In the genomic region with DNA sequence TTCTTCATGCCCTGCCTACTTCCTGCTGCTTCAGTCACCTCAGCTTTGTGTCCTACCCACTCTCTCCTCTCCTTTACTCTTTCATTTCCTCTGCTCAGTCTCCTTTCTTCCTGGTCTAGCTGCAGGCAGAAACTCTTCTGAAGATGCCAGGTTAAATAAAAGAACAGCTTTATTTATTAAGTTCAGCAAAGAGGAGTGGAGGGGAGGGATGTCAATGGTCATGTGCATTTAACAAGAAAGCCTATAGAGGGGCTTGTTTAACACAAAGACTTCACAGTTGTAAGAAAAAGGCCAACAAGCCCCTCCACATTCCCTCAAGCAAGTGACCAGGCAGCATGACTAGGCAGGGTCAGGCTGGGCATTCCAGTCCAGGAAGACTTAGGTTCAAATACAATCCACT, we compare ENCODE assay signal across 29 cellular contexts.
"Had no signal": no experiment of that assay in that cellular context is flagged by ENCODE, and none has a peak within 500 bp of the region (broad histone marks: within the 10 kb centered on the region; RNA-seq: fewer than 3 reads in every experiment).

No MANE protein-coding gene starts in this region.

- H3K36me3 Mint-ChIP-seq: mesothelial cell of epicardium; naive B cell; natural killer cell; stimulated activated naive B cell treated with anti-CD40 and anti-IgM and Interleukin-4, amounts not matched to agents 10 μg/mL and 1 μg/mL and 100 μg/mL, for 72 hours had no signal

- H3K9me3 ChIP-seq: lower lobe of right lung, pancreas, prostate gland, stomach, suprapubic skin, thoracic aorta, tibial artery, uterus had no signal

- H3K27ac Mint-ChIP-seq: mesothelial cell of epicardium; naive B cell; natural killer cell; stimulated activated naive B cell treated with anti-CD40 and anti-IgM and Interleukin-4, amounts not matched to agents 10 μg/mL and 1 μg/mL and 100 μg/mL, for 72 hours had no signal

- H3K4me1 Mint-ChIP-seq: mesothelial cell of epicardium; naive B cell; natural killer cell; stimulated activated naive B cell treated with anti-CD40 and anti-IgM and Interleukin-4, amounts not matched to agents 10 μg/mL and 1 μg/mL and 100 μg/mL, for 72 hours had no signal

- H3K9me3 Mint-ChIP-seq: stimulated activated naive B cell treated with anti-CD40 and anti-IgM and Interleukin-4, amounts not matched to agents 10 μg/mL and 1 μg/mL and 100 μg/mL, for 72 hours had no signal

- DNase-seq: heart left ventricle; hypothalamus; islet precursor cell; lower lobe of right lung; mammary epithelial cell; mesendoderm; naive B cell; natural killer cell; nucleus accumbens; pancreas; posterior cingulate gyrus; retina; right cardiac atrium; stimulated activated CD4-positive, alpha-beta T cell treated with anti-CD3 and anti-CD28 coated beads, Interleukin-12 subunit alpha, Interleukin-12 subunit beta, amount 100 ng/mL, for 4 hours; stimulated activated CD4-positive, alpha-beta T cell treated with anti-CD3 and anti-CD28 coated beads, Interleukin-15, amount 100 ng/mL, for 24 hours; stimulated activated CD4-positive, alpha-beta T cell treated with anti-CD3 and anti-CD28 coated beads, Interleukin-2, amount 100 ng/mL, for 24 hours; stimulated activated CD4-positive, alpha-beta T cell treated with anti-CD3 and anti-CD28 coated beads, Interleukin-4, amount 100 ng/mL, for 1 hour; stimulated activated naive B cell treated with anti-CD40 and anti-IgM and Interleukin-4, amounts not matched to agents 10 μg/mL and 1 μg/mL and 100 μg/mL, for 72 hours; stimulated activated naive CD8-positive, alpha-beta T cell treated with anti-CD3 and anti-CD28 coated beads, Interleukin-15, Interleukin-2, amounts not matched to agents 100 U/mL and 50 U/mL, for 24 hours; stomach; tibial artery; trophoblast cell; uterus had no signal

- H3K36me3 ChIP-seq: heart left ventricle, lower lobe of right lung, pancreas, prostate gland, stomach, suprapubic skin, thoracic aorta, tibial artery, uterus had no signal

- ATAC-seq: heart left ventricle; lower lobe of right lung; natural killer cell; pancreas; right cardiac atrium; sciatic nerve; stimulated activated naive B cell treated with anti-CD40 and anti-IgM and Interleukin-4, amounts not matched to agents 10 μg/mL and 1 μg/mL and 100 μg/mL, for 72 hours; stimulated activated naive CD8-positive, alpha-beta T cell treated with anti-CD3 and anti-CD28 coated beads, Interleukin-15, Interleukin-2, amounts not matched to agents 100 U/mL and 50 U/mL, for 24 hours had no signal

- H3K27ac ChIP-seq: heart left ventricle, lower lobe of right lung, pancreas, skin epidermis, stomach, suprapubic skin, thoracic aorta, tibial artery, uterus had no signal

- H3K4me1 ChIP-seq: lower lobe of right lung, pancreas, stomach, suprapubic skin, uterus had no signal

- H3K27me3 ChIP-seq: heart left ventricle, pancreas, stomach, tibial artery, uterus had no signal

- H3K4me3 ChIP-seq: heart left ventricle, lower lobe of right lung, pancreas, prostate gland, skin epidermis, stomach, suprapubic skin, thoracic aorta, tibial artery, uterus had no signal

- H3K4me3 Mint-ChIP-seq: mesothelial cell of epicardium; naive B cell; natural killer cell; stimulated activated naive B cell treated with anti-CD40 and anti-IgM and Interleukin-4, amounts not matched to agents 10 μg/mL and 1 μg/mL and 100 μg/mL, for 72 hours had no signal
